Comparison of ENCODE assay signal across 8 cellular contexts in the genomic region with DNA sequence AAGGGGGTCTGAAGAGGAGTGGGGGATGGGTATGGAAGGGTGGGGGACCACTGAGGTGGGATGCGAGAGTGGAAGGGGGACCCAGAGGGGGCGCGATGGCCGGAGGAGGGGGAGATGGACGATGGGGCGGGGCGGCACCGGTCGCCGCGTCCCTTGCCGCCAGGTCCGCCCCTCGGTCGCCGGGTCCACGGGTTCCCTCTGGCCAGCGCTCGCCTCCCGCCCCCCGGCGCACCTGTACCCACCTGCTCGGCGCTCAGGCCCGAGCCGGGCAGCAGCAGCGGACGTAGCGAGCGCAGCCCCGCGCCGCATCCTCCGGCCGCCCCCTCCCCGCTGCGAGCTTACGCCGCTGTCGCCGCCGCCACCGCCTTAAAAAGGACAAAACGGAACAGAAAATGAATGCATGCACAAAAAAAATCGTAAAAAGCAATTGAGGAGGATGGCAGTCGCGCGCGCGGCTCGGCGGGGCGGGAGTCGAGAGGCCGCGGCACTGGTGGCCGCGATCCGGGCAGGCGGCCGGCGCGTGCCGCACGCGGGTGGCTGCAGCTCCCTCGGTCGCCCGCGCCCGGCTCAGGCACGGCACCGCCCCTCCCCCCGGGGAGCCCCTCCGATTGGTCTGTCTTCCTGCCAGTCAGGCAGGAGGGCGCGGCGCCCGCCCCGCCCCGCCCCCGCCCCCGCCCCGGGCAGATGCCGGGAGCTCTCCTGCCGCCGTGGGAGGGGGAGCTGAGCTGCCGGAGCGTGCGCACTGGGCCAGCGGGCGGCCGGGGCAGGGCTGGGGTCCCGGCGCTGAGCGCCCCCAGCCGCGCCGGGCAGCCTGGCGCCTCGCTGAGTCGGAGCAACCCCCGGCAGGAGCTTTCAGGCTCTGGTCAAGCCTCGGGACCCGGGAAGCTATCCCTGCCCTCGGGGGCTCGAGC. TPM values are rescaled to one million over a fixed set of nuclear protein-coding genes. Genes with fewer than 3 reads are reported as not detected.
DNase-seq lines count a peak whose midpoint lies in the region; ATAC-seq lines count a peak whose summit lies in the region.

A gene (minus strand): TSS at position 539 of the 911 bp plus-strand sequence. CDS start 87,699 bp downstream, outside the sequence.

- ATAC-seq in GM18498 (IDR thresholded peaks at IDR 0.05; ENCODE audit: unreplicated experiment) (peak; percentile 89), HG02571 (IDR thresholded peaks at IDR 0.05; ENCODE audit: unreplicated experiment) (peak; percentile 72)
- peak; percentile 55 for ATAC-seq in effector memory CD8-positive, alpha-beta T cell (replicated peaks)

- H3K4me3 Mint-ChIP-seq in effector memory CD8-positive, alpha-beta T cell, result peak within 1 kb of the TSS; percentile 87 to 91

- H3K27me3 Mint-ChIP-seq in effector memory CD8-positive, alpha-beta T cell, result no peaks in the 10 kb centered on the region

- peak within 1 kb of the TSS; percentile 32 for H3K4me3 ChIP-seq in mononuclear cell (ENCODE audit: low read length)

- DNase-seq in NCI-H187 (lab: John Stamatoyannopoulos, UW) (peak; percentile 52 to 78), NOMO-1 (lab: John Stamatoyannopoulos, UW; ENCODE audit: unreplicated experiment in 2 of 2) (no peak)
- DNase-seq in activated CD8-positive, alpha-beta memory T cell treated with anti-CD3 and anti-CD28 coated beads for 24 hours, result peak; percentile 95
- DNase-seq in effector memory CD8-positive, alpha-beta T cell, result peak; percentile 89 to 94 (median 91)
- peak; percentile 72 for DNase-seq in stimulated activated CD8-positive, alpha-beta memory T cell treated with anti-CD3 and anti-CD28 coated beads, Interleukin-4, amount 100 ng/mL, for 4 hours (ENCODE audit: low read depth in 2 of 2, low spot score in 1 of 2)

- H3K36me3 Mint-ChIP-seq in effector memory CD8-positive, alpha-beta T cell (ENCODE audit: insufficient read depth), result peaks cover 21% of the 10 kb centered on the region

- peak within 1 kb of the TSS; percentile 87 to 98 for H3K27ac Mint-ChIP-seq in effector memory CD8-positive, alpha-beta T cell

- H3K9me3 Mint-ChIP-seq in effector memory CD8-positive, alpha-beta T cell, result peaks cover 6 to 8% of the 10 kb centered on the region in 2 donors

- H3K27me3 ChIP-seq in mononuclear cell (ENCODE audit: insufficient read depth, low read length), result peaks cover 15% of the 10 kb centered on the region

- peaks cover 36 to 41% of the 10 kb centered on the region in 2 donors for H3K4me1 Mint-ChIP-seq in effector memory CD8-positive, alpha-beta T cell (ENCODE audit: low read depth in 2 of 2)

- peaks cover 3% of the 10 kb centered on the region for H3K4me1 ChIP-seq in mononuclear cell (ENCODE audit: insufficient read depth, low read length)

- H3K9me3 ChIP-seq in mononuclear cell (ENCODE audit: low read depth, low read length), result no peaks in the 10 kb centered on the region

RNA-seq across cellular contexts. Expression of the gene that starts here (rescaled TPM):
- 1.4 TPM for total RNA-seq in mononuclear cell

Comparison
In these comparisons a context has a peak if more than half of its experiments do, and no peak if none do; other contexts are left out.
1. DNase-seq: peak in NCI-H187 (2 of 2), activated CD8-positive, alpha-beta memory T cell treated with anti-CD3 and anti-CD28 coated beads for 24 hours (single experiment), effector memory CD8-positive, alpha-beta T cell (3 of 3) and stimulated activated CD8-positive, alpha-beta memory T cell treated with anti-CD3 and anti-CD28 coated beads, Interleukin-4, amount 100 ng/mL, for 4 hours (2 of 2); none in NOMO-1 (0 of 2).
2. Peak in every context shown above with its lines, with median percentiles within 50 percentile points of each other: ATAC-seq.